8 cellular contexts compared by ENCODE assay signal in the genomic region with DNA sequence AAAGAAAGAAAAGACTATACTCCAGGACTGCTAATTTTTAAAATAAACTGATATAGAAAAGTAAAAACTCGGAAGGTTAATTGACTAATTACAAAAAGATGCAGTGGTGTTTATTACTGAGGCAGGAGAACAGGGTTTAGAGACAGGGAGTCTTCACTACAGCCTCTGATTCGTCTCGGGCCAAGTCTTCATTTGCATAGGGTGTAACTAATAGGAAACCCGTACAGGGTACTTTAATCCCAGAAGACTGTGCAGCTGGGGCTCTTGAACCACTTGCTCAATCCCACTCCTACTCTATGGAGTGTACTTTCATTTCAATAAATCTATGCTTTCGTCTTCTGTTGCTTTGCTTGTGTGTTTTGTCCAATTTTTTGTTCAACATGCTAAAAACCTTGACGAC. TPM values are rescaled to one million over a fixed set of nuclear protein-coding genes. Genes with fewer than 3 reads are reported as not detected.
A peak's percentile ranks its signal among the peaks of the same experiment; 100 is the strongest.
DNase-seq lines count a peak whose midpoint lies in the region; ATAC-seq and TF ChIP-seq lines count a peak whose summit lies in the region.

No MANE protein-coding gene starts in this region.

- H3K9me2 ChIP-seq in hepatocyte (replicated peaks; ENCODE audit: insufficient read depth): no peaks in the 10 kb centered on the region

- POLR2A ChIA-PET in activated CD8-positive, alpha-beta T cell treated with anti-CD3 and anti-CD28 coated beads for 36 hours (lab: Charles Lee): interaction anchor here (0.7 kb wide), 1 partner anchor 56 kb away, joined by 5 read pairs; no protein-coding TSS in a partner anchor

- 56% methylated on average over 6 of the region's 6 CpGs for WGBS in hepatocyte (ENCODE audit: low lambda C conversion rate, missing lambda C conversion rate)

- no peak for DNase-seq in activated CD4-positive, alpha-beta T cell treated with anti-CD3 and anti-CD28 coated beads, Interleukin-2, amount 10 ng/mL, durations not matched to agents 24 days and 14 days
- DNase-seq in activated CD4-positive, alpha-beta T cell treated with anti-CD3 and anti-CD28 coated beads, Interleukin-2, amount 50 U/mL, for 48 hours: no peak
- DNase-seq in activated CD8-positive, alpha-beta T cell treated with anti-CD3 and anti-CD28 coated beads for 36 hours: no peak
- DNase-seq in hepatocyte (ENCODE audit: low spot score): no peak
- DNase-seq in stimulated activated naive CD4-positive, alpha-beta T cell (lab: John Stamatoyannopoulos, UW): no peak

- no peaks in the 10 kb centered on the region for H3K27me3 Mint-ChIP-seq in activated CD4-positive, alpha-beta T cell treated with anti-CD3 and anti-CD28 coated beads, Interleukin-2, amount 10 ng/mL, durations not matched to agents 24 days and 14 days
- no peaks in the 10 kb centered on the region for H3K27me3 Mint-ChIP-seq in activated CD8-positive, alpha-beta T cell treated with anti-CD3 and anti-CD28 coated beads for 36 hours

- no peaks in the 10 kb centered on the region for H3K9me3 Mint-ChIP-seq in activated CD4-positive, alpha-beta T cell treated with anti-CD3 and anti-CD28 coated beads, Interleukin-2, amount 10 ng/mL, durations not matched to agents 24 days and 14 days
- no peaks in the 10 kb centered on the region for H3K9me3 Mint-ChIP-seq in activated CD8-positive, alpha-beta T cell treated with anti-CD3 and anti-CD28 coated beads for 36 hours

- intact Hi-C loops in activated CD4-positive, alpha-beta T cell treated with anti-CD3 and anti-CD28 coated beads, Interleukin-2, amount 10 ng/mL, durations not matched to agents 24 days and 14 days (cut with micrococcal nuclease): loop anchor here (5.0 kb wide), 1 partner anchor 93 kb away; no protein-coding TSS in a partner anchor
- intact Hi-C loops in activated CD8-positive, alpha-beta T cell treated with anti-CD3 and anti-CD28 coated beads for 36 hours (cut with micrococcal nuclease): no loop called here

- H3K36me3 Mint-ChIP-seq in activated CD4-positive, alpha-beta T cell treated with anti-CD3 and anti-CD28 coated beads, Interleukin-2, amount 10 ng/mL, durations not matched to agents 24 days and 14 days (ENCODE audit: low read depth): peaks cover 28% of the 10 kb centered on the region
- peaks cover 27% of the 10 kb centered on the region for H3K36me3 Mint-ChIP-seq in activated CD8-positive, alpha-beta T cell treated with anti-CD3 and anti-CD28 coated beads for 36 hours (ENCODE audit: low read depth)

- peak overlapping the region; percentile 24 for H3K4me3 Mint-ChIP-seq in activated CD4-positive, alpha-beta T cell treated with anti-CD3 and anti-CD28 coated beads, Interleukin-2, amount 10 ng/mL, durations not matched to agents 24 days and 14 days
- no peak overlapping the region for H3K4me3 Mint-ChIP-seq in activated CD8-positive, alpha-beta T cell treated with anti-CD3 and anti-CD28 coated beads for 36 hours

- TF ChIP-seq CTCF in activated CD8-positive, alpha-beta T cell treated with anti-CD3 and anti-CD28 coated beads for 36 hours (IDR thresholded peaks at IDR 0.05): no peak
- no peak for TF ChIP-seq CTCF in hepatocyte (IDR thresholded peaks at IDR 0.05; ENCODE audit: poor library complexity)

- peak overlapping the region in 2 of 5 donors; percentile 62 to 71 for H3K9ac ChIP-seq in subcutaneous abdominal adipose tissue (ENCODE audit: low read length in 5 of 5)

- H3K9me3 ChIP-seq in hepatocyte (ENCODE audit: low read depth) (no peaks in the 10 kb centered on the region), subcutaneous abdominal adipose tissue (ENCODE audit: control insufficient read depth in 5 of 5, low read length in 5 of 5) (no peaks in the 10 kb centered on the region)

- H3K79me2 ChIP-seq in hepatocyte: peaks cover 60% of the 10 kb centered on the region

- CTCF ChIA-PET in activated CD8-positive, alpha-beta T cell treated with anti-CD3 and anti-CD28 coated beads for 36 hours (lab: Charles Lee): interaction anchor here (0.7 to 4.5 kb wide), 10 partner anchors 11 to 94 kb away, joined by 3 to 22 read pairs (median 4); no protein-coding TSS in a partner anchor

- peak overlapping the region; percentile 63 for H3K27ac Mint-ChIP-seq in activated CD4-positive, alpha-beta T cell treated with anti-CD3 and anti-CD28 coated beads, Interleukin-2, amount 10 ng/mL, durations not matched to agents 24 days and 14 days
- H3K27ac Mint-ChIP-seq in activated CD8-positive, alpha-beta T cell treated with anti-CD3 and anti-CD28 coated beads for 36 hours: peak overlapping the region; percentile 68

- H3K4me3 ChIP-seq in hepatocyte (no peak overlapping the region), subcutaneous abdominal adipose tissue (ENCODE audit: low read depth in 1 of 5, low read length in 5 of 5) (peak overlapping the region in 4 of 5 donors; percentile 5 to 53 (median 28))

- H4K20me1 ChIP-seq in hepatocyte (ENCODE audit: insufficient read depth, poor library complexity, severe bottlenecking): peaks cover 4% of the 10 kb centered on the region

- H3K27ac ChIP-seq in hepatocyte: peak overlapping the region; percentile 20
- H3K27ac ChIP-seq in subcutaneous abdominal adipose tissue (ENCODE audit: low read depth, low read length): peak overlapping the region; percentile 27

- peaks cover 15% of the 10 kb centered on the region for H3K4me1 Mint-ChIP-seq in activated CD4-positive, alpha-beta T cell treated with anti-CD3 and anti-CD28 coated beads, Interleukin-2, amount 10 ng/mL, durations not matched to agents 24 days and 14 days
- peaks cover 18% of the 10 kb centered on the region for H3K4me1 Mint-ChIP-seq in activated CD8-positive, alpha-beta T cell treated with anti-CD3 and anti-CD28 coated beads for 36 hours (ENCODE audit: low read depth)

- peak overlapping the region; percentile 65 for H3K4me2 ChIP-seq in hepatocyte

- no peaks in the 10 kb centered on the region for H3K27me3 ChIP-seq in hepatocyte
- no peaks in the 10 kb centered on the region for H3K27me3 ChIP-seq in subcutaneous abdominal adipose tissue (ENCODE audit: control insufficient read depth in 5 of 5, insufficient read depth in 4 of 5, low read length in 5 of 5)

- H2AFZ ChIP-seq in hepatocyte: peak overlapping the region; percentile 3

- no peak for ATAC-seq in activated CD8-positive, alpha-beta T cell treated with anti-CD3 and anti-CD28 coated beads for 36 hours
- ATAC-seq in HG02981 (IDR thresholded peaks at IDR 0.05; ENCODE audit: unreplicated experiment): no peak
- no peak for ATAC-seq in GM18511 (IDR thresholded peaks at IDR 0.05; ENCODE audit: unreplicated experiment)

- H3K4me1 ChIP-seq in hepatocyte (ENCODE audit: insufficient read depth) (no peaks in the 10 kb centered on the region), subcutaneous abdominal adipose tissue (ENCODE audit: control insufficient read depth in 5 of 5, insufficient read depth in 5 of 5, low read length in 5 of 5) (peaks cover 0 to 25% (median 19%) of the 10 kb centered on the region in 5 donors)

- H3K36me3 ChIP-seq in hepatocyte (replicated peaks; ENCODE audit: insufficient read depth, low read depth) (peaks cover 4% of the 10 kb centered on the region), subcutaneous abdominal adipose tissue (ENCODE audit: control insufficient read depth in 5 of 5, insufficient read depth in 5 of 5, low read length in 5 of 5) (peaks cover 0 to 36% (median 31%) of the 10 kb centered on the region in 5 donors)

RNA-seq across cellular contexts. Expression of gene SDHB, which starts 8.2 kb away (rescaled TPM):
- 140 and 156 TPM in 2 replicates for total RNA-seq in activated CD4-positive, alpha-beta T cell treated with anti-CD3 and anti-CD28 coated beads, Interleukin-2, amount 10 ng/mL, durations not matched to agents 24 days and 14 days
- 100 to 1,000 TPM; 135 to 148 TPM for total RNA-seq in activated CD8-positive, alpha-beta T cell treated with anti-CD3 and anti-CD28 coated beads for 36 hours
- total RNA-seq in hepatocyte: 175 and 181 TPM in 2 replicates
- 105 and 144 TPM in 2 replicates for polyA plus RNA-seq in hepatocyte

RNA-seq across cellular contexts. Expression of gene ATP13A2, which starts 33.9 kb away (rescaled TPM):
- 46.9 and 50.2 TPM in 2 replicates for total RNA-seq in activated CD4-positive, alpha-beta T cell treated with anti-CD3 and anti-CD28 coated beads, Interleukin-2, amount 10 ng/mL, durations not matched to agents 24 days and 14 days
- 10 to 100 TPM; 21.4 to 24.1 TPM for total RNA-seq in activated CD8-positive, alpha-beta T cell treated with anti-CD3 and anti-CD28 coated beads for 36 hours
- 20.7 and 30.0 TPM in 2 replicates for total RNA-seq in hepatocyte
- polyA plus RNA-seq in hepatocyte: 52.3 and 53.4 TPM in 2 replicates
